In genomic region chr3:116198087-116198486, GRCh38 we compare ENCODE assay signal across 18 cellular contexts.
DNase-seq lines count a peak whose midpoint lies in the region; ATAC-seq, FAIRE-seq and TF ChIP-seq lines count a peak whose summit lies in the region.
"Had no signal": no experiment of that assay in that cellular context is flagged by ENCODE, and none has a peak within 500 bp of the region (broad histone marks: within the 10 kb centered on the region; RNA-seq: fewer than 3 reads in every experiment).

No MANE protein-coding gene starts in this region.

- H4K20me1 ChIP-seq in PC-9 (ENCODE audit: insufficient read depth), result no peaks in the 10 kb centered on the region
- H4K20me1 ChIP-seq in astrocyte (ENCODE audit: insufficient read depth, low read length), result no peaks in the 10 kb centered on the region

- H3K27me3 Mint-ChIP-seq in astrocyte (ENCODE audit: low read depth, unreplicated experiment), result no peaks in the 10 kb centered on the region

- H3K4me2 ChIP-seq in PC-9 (peak overlapping the region; percentile 58), astrocyte (ENCODE audit: low read length) (no peak overlapping the region), mesenchymal stem cell (ENCODE audit: low read length, poor library complexity, severe bottlenecking) (no peak overlapping the region)
- H3K4me2 ChIP-seq: GM23338 had no signal

- no peaks in the 10 kb centered on the region for H3K36me3 ChIP-seq in PC-9 (ENCODE audit: low read depth)
- H3K36me3 ChIP-seq in astrocyte (ENCODE audit: insufficient read depth, low read length), result no peaks in the 10 kb centered on the region
- no peaks in the 10 kb centered on the region for H3K36me3 ChIP-seq in mesenchymal stem cell (ENCODE audit: control insufficient read depth in 1 of 2, insufficient read depth in 2 of 2, low read depth in 1 of 2, low read length in 2 of 2)
- H3K36me3 ChIP-seq in spleen, result no peaks in the 10 kb centered on the region

- no peak for ATAC-seq in HG03432 (IDR thresholded peaks at IDR 0.05; ENCODE audit: unreplicated experiment)
- no peak for ATAC-seq in GM21529 (IDR thresholded peaks at IDR 0.05; ENCODE audit: unreplicated experiment)
- ATAC-seq: GM23338, PC-3 had no signal

- no peak overlapping the region for H3K4ac ChIP-seq in mesenchymal stem cell (ENCODE audit: low read depth in 1 of 2, low read length in 2 of 2)

- peaks cover 13% of the 10 kb centered on the region for H3K79me1 ChIP-seq in mesenchymal stem cell (replicated peaks; ENCODE audit: low read length, poor library complexity, severe bottlenecking)

- H3K9ac ChIP-seq in astrocyte (ENCODE audit: low read length) (no peak overlapping the region), mesenchymal stem cell (ENCODE audit: low read length) (no peak overlapping the region)

- H3K23ac ChIP-seq in mesenchymal stem cell (ENCODE audit: low read length in 2 of 2), result no peak overlapping the region

- H3K27ac ChIP-seq in PC-9, result no peak overlapping the region
- H3K27ac ChIP-seq in astrocyte (ENCODE audit: low read depth, low read length), result no peak overlapping the region
- H3K27ac ChIP-seq in mesenchymal stem cell (ENCODE audit: low read length, poor library complexity, severe bottlenecking), result no peak overlapping the region
- no peak overlapping the region for H3K27ac ChIP-seq in spleen

- peaks cover 2% of the 10 kb centered on the region for H3K36me3 Mint-ChIP-seq in astrocyte (ENCODE audit: low read depth, unreplicated experiment)

- intact Hi-C loops in PC-9 (cut with micrococcal nuclease; ENCODE audit: unreplicated experiment) (no loop called here), spleen (cut with DNase I; ENCODE audit: low total_unique reads) (no loop called here)

- H3K4me1 ChIP-seq in PC-9 (replicated peaks; ENCODE audit: insufficient read depth) (no peaks in the 10 kb centered on the region), astrocyte (ENCODE audit: insufficient read depth, low read length) (no peaks in the 10 kb centered on the region), mesenchymal stem cell (ENCODE audit: control insufficient read depth, insufficient read depth, low read depth, low read length) (peaks cover 5% of the 10 kb centered on the region), spleen (no peaks in the 10 kb centered on the region)

- H4K8ac ChIP-seq in mesenchymal stem cell (ENCODE audit: low read length), result no peak overlapping the region

- TF ChIP-seq POLR2A in spleen (IDR thresholded peaks at IDR 0.05), result no peak

- no peaks in the 10 kb centered on the region for H3K27me3 ChIP-seq in PC-9 (ENCODE audit: insufficient read depth, low read depth)
- H3K27me3 ChIP-seq in astrocyte (ENCODE audit: insufficient read depth, low read length), result no peaks in the 10 kb centered on the region
- H3K27me3 ChIP-seq in mesenchymal stem cell (ENCODE audit: control insufficient read depth in 1 of 2, insufficient read depth in 1 of 2, low read length in 2 of 2), result no peaks in the 10 kb centered on the region
- H3K27me3 ChIP-seq in spleen (replicated peaks in 1 of 7), result no peaks in the 10 kb centered on the region

- no TSS peak for BruUV-seq in PC-9 (replicated peaks; lab: Mats Ljungman, UMichigan)

- peak overlapping the region; percentile 63 for H3K27ac Mint-ChIP-seq in astrocyte (ENCODE audit: unreplicated experiment)
- H3K27ac Mint-ChIP-seq: GM23338 had no signal

- no peak for TF ChIP-seq CTCF in PC-9 (conservative IDR thresholded peaks at IDR 0.05)
- no peak for TF ChIP-seq CTCF in astrocyte (IDR thresholded peaks at IDR 0.05; ENCODE audit: insufficient read depth, low read depth, low read length)
- TF ChIP-seq CTCF in spleen (IDR thresholded peaks at IDR 0.05 in 8 of 11, conservative IDR thresholded peaks at IDR 0.05 in 3 of 11), result no peak

- peaks cover 14% of the 10 kb centered on the region for H3K4me1 Mint-ChIP-seq in astrocyte (ENCODE audit: low read depth, unreplicated experiment)

- no peak overlapping the region for H2BK120ac ChIP-seq in mesenchymal stem cell (ENCODE audit: low read depth, low read length)

- no peak overlapping the region for H4K91ac ChIP-seq in mesenchymal stem cell (ENCODE audit: low read length)

- POLR2A ChIA-PET in PC-9 (lab: Charles Lee; ENCODE audit: unreplicated experiment), result no interaction called here

- peaks cover 3% of the 10 kb centered on the region for H3K9me3 Mint-ChIP-seq in astrocyte (ENCODE audit: unreplicated experiment)
- H3K9me3 Mint-ChIP-seq: GM23338 had no signal

- 36% methylated on average over 2 of the region's 2 CpGs for WGBS in mesenchymal stem cell
- WGBS in spleen, 5 donors, result 53 to 62% (median 57%) methylated on average over 2 of the region's 2 CpGs

- H3K9me3 ChIP-seq in PC-9 (ENCODE audit: insufficient read depth, low read depth) (no peaks in the 10 kb centered on the region), astrocyte (ENCODE audit: insufficient read depth, low read depth, low read length) (no peaks in the 10 kb centered on the region), mesenchymal stem cell (ENCODE audit: control insufficient read depth, low read length) (no peaks in the 10 kb centered on the region), spleen (peaks cover 0 to 5% (median 0%) of the 10 kb centered on the region in 8 donors)

- H2BK15ac ChIP-seq in mesenchymal stem cell (ENCODE audit: low read depth, poor library complexity, severe bottlenecking), result no peak overlapping the region

- H3K18ac ChIP-seq in mesenchymal stem cell (ENCODE audit: low read depth in 1 of 2, low read length in 2 of 2), result no peak overlapping the region

- CTCF ChIA-PET in PC-9 (lab: Charles Lee), result no interaction called here

- H3K4me3 Mint-ChIP-seq in astrocyte (ENCODE audit: unreplicated experiment), result no peak overlapping the region
- H3K4me3 Mint-ChIP-seq: GM23338 had no signal

- no peaks in the 10 kb centered on the region for H3K9me2 ChIP-seq in PC-9 (ENCODE audit: insufficient read depth)

- no peak overlapping the region for H3K14ac ChIP-seq in mesenchymal stem cell (ENCODE audit: low read length in 2 of 2)

- H2AFZ ChIP-seq in PC-9 (peak overlapping the region; percentile 70; the same call in 1 of the 2 replicates), astrocyte (ENCODE audit: low read depth, low read length) (no peak overlapping the region), mesenchymal stem cell (ENCODE audit: low read depth, low read length) (no peak overlapping the region)
- H2AFZ ChIP-seq: GM23338 had no signal

- no peak overlapping the region for H2AK5ac ChIP-seq in mesenchymal stem cell (ENCODE audit: low read length, severe bottlenecking)

- no peak for FAIRE-seq in astrocyte (lab: Jason Lieb, UNC)

- H3F3A ChIP-seq in PC-9 (ENCODE audit: insufficient read depth, low read depth), result no peaks in the 10 kb centered on the region

- no peak overlapping the region for H2BK5ac ChIP-seq in mesenchymal stem cell (ENCODE audit: low read depth, low read length, poor library complexity, severe bottlenecking)

- H3K79me2 ChIP-seq in PC-9 (ENCODE audit: low read depth) (no peaks in the 10 kb centered on the region), astrocyte (ENCODE audit: insufficient read depth, low read length) (no peaks in the 10 kb centered on the region)

- DNase-seq in ELR (ENCODE audit: low read depth) (peak; percentile 21), PC-9 (no peak), astrocyte (ENCODE audit: low read depth) (peak; percentile 67), mesenchymal stem cell (peak; percentile 57), spleen (no peak)
- DNase-seq in activated naive CD4-positive, alpha-beta T cell (lab: John Stamatoyannopoulos, UW), result no peak
- DNase-seq: C1 segment of cervical spinal cord, DMS153, EL, KBM-7, NCI-H1048, NCI-H146, NCI-H2081, NCI-H748 treated with DMSO at 0.1 percent for 48 hours, PC-3 had no signal

- no peak overlapping the region for H2BK12ac ChIP-seq in mesenchymal stem cell (ENCODE audit: low read length in 2 of 2)

- H3K4me3 ChIP-seq in PC-9 (no peak overlapping the region; the same call in 1 of the 2 replicates), astrocyte (ENCODE audit: insufficient read depth, low read depth, low read length) (no peak overlapping the region), mesenchymal stem cell (ENCODE audit: insufficient read depth in 1 of 2, low read depth in 1 of 2, low read length in 2 of 2) (no peak overlapping the region), spleen (no peak overlapping the region)
- H3K4me3 ChIP-seq: GM23338 had no signal

Comparison
In these comparisons a context has a peak if more than half of its experiments do, and no peak if none do; other contexts are left out.
1. DNase-seq: peak in ELR (single experiment), astrocyte (single experiment) and mesenchymal stem cell (single experiment); none in PC-9 (0 of 2), activated naive CD4-positive, alpha-beta T cell (0 of 4) and spleen (single experiment).